10 cellular contexts compared by ENCODE assay signal in the genomic region with DNA sequence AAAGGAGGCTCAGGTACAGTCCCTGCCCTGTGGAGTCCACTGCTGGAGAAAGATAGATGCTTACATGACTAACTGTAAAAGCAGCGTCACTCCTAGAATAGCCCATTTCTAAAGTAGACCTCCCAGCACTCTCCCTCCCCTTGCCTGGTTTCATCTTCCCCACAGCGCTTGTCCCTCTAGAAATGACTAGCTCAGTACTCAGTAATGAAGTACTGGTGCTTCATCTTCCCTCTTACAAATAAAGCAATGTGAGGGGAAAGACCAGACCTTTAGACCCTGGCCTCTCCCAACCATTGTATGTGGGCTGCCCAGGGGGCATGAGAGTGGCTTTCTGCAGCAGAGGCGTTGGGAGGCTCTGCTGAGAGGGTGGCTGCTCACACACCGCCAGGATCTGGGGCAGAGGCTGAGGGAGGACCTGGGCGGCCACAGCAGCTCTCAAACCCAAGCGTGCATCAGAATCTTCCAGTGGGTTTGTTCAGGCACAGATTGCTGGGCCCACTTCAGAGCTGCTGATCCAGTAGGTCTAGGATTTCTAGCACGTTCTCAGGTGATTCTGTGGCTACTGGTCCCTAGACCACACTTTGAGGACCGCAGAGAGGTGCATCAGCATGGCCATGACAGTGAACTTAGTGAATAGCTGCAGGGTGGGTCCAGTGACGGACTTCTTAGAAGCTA.
DNase-seq lines count a peak whose midpoint lies in the region; ATAC-seq lines count a peak whose summit lies in the region.
"Had no signal": no experiment of that assay in that cellular context is flagged by ENCODE, and none has a peak within 500 bp of the region (broad histone marks: within the 10 kb centered on the region; RNA-seq: fewer than 3 reads in every experiment).

No MANE protein-coding gene starts in this region.

- peaks cover 53% of the 10 kb centered on the region for H3K4me1 Mint-ChIP-seq in activated CD8-positive, alpha-beta memory T cell treated with anti-CD3 and anti-CD28 coated beads, Interleukin-2, amount 10 ng/mL, durations not matched to agents 7 days and 5 days

- ATAC-seq in HG02870 (IDR thresholded peaks at IDR 0.05; ENCODE audit: unreplicated experiment): peak; percentile 85
- peak; percentile 52 for ATAC-seq in activated CD8-positive, alpha-beta memory T cell treated with anti-CD3 and anti-CD28 coated beads, Interleukin-2, amount 10 ng/mL, durations not matched to agents 7 days and 5 days
- ATAC-seq: K562 had no signal

- CTCF ChIA-PET in activated CD8-positive, alpha-beta memory T cell treated with anti-CD3 and anti-CD28 coated beads, Interleukin-2, amount 10 ng/mL, durations not matched to agents 7 days and 5 days (lab: Charles Lee): interaction anchor here (1.2 to 2.0 kb wide), 2 partner anchors 10 to 42 kb away, joined by 3 to 5 read pairs; no protein-coding TSS in a partner anchor

- peak overlapping the region; percentile 96 for H3K27ac ChIP-seq in substantia nigra (ENCODE audit: low read depth, low read length, poor library complexity, severe bottlenecking)
- H3K27ac ChIP-seq: 22Rv1 had no signal

- no peak overlapping the region for H3K4me3 Mint-ChIP-seq in activated CD8-positive, alpha-beta memory T cell treated with anti-CD3 and anti-CD28 coated beads, Interleukin-2, amount 10 ng/mL, durations not matched to agents 7 days and 5 days

- H3K9me3 Mint-ChIP-seq in activated CD8-positive, alpha-beta memory T cell treated with anti-CD3 and anti-CD28 coated beads, Interleukin-2, amount 10 ng/mL, durations not matched to agents 7 days and 5 days (ENCODE audit: low read depth): no peaks in the 10 kb centered on the region

- DNase-seq in NCI-H1092 treated with DMSO at 0.1 percent for 48 hours (lab: John Stamatoyannopoulos, UW) (peak; percentile 70), NCI-H1092 (lab: John Stamatoyannopoulos, UW) (no peak), substantia nigra (lab: John Stamatoyannopoulos, UW) (no peak), pons (ENCODE audit: low spot score) (no peak)
- peak; percentile 43 for DNase-seq in activated CD8-positive, alpha-beta memory T cell treated with anti-CD3 and anti-CD28 coated beads, Interleukin-2, amount 10 ng/mL, durations not matched to agents 7 days and 5 days
- DNase-seq in stimulated activated CD4-positive, alpha-beta T cell treated with anti-CD3 and anti-CD28 coated beads, Interleukin-12 subunit alpha, Interleukin-12 subunit beta, amount 100 ng/mL, for 4 hours: no peak
- no peak for DNase-seq in activated CD4-positive, alpha-beta T cell treated with anti-CD3 and anti-CD28 coated beads for 1 hour

- no peak overlapping the region for H3K27ac Mint-ChIP-seq in activated CD8-positive, alpha-beta memory T cell treated with anti-CD3 and anti-CD28 coated beads, Interleukin-2, amount 10 ng/mL, durations not matched to agents 7 days and 5 days

- H3K27me3 Mint-ChIP-seq in activated CD8-positive, alpha-beta memory T cell treated with anti-CD3 and anti-CD28 coated beads, Interleukin-2, amount 10 ng/mL, durations not matched to agents 7 days and 5 days: peaks cover 19% of the 10 kb centered on the region

- H3K36me3 Mint-ChIP-seq in activated CD8-positive, alpha-beta memory T cell treated with anti-CD3 and anti-CD28 coated beads, Interleukin-2, amount 10 ng/mL, durations not matched to agents 7 days and 5 days: no peaks in the 10 kb centered on the region

Comparison
In these comparisons a context has a peak if more than half of its experiments do, and no peak if none do; other contexts are left out.
1. DNase-seq: peak in NCI-H1092 treated with DMSO at 0.1 percent for 48 hours (single experiment) and activated CD8-positive, alpha-beta memory T cell treated with anti-CD3 and anti-CD28 coated beads, Interleukin-2, amount 10 ng/mL, durations not matched to agents 7 days and 5 days (single experiment); none in NCI-H1092 (single experiment), substantia nigra (0 of 49), stimulated activated CD4-positive, alpha-beta T cell treated with anti-CD3 and anti-CD28 coated beads, Interleukin-12 subunit alpha, Interleukin-12 subunit beta, amount 100 ng/mL, for 4 hours (single experiment), activated CD4-positive, alpha-beta T cell treated with anti-CD3 and anti-CD28 coated beads for 1 hour (single experiment) and pons (single experiment).